25 cellular contexts compared by ENCODE assay signal in genomic region chr3:191275751-191276150, GRCh38. TPM values are rescaled to one million over a fixed set of nuclear protein-coding genes. Genes with fewer than 3 reads are reported as not detected.
"Had no signal": no experiment of that assay in that cellular context is flagged by ENCODE, and none has a peak within 500 bp of the region (broad histone marks: within the 10 kb centered on the region; RNA-seq: fewer than 3 reads in every experiment).

No MANE protein-coding gene starts in this region.

- H3K9me3 Mint-ChIP-seq: activated naive CD4-positive, alpha-beta T cell treated with anti-CD3 and anti-CD28 coated beads for 36 hours had no signal

- H3K36me3 Mint-ChIP-seq: activated CD4-positive, alpha-beta memory T cell treated with anti-CD3 and anti-CD28 coated beads for 36 hours; activated naive CD8-positive, alpha-beta T cell had no signal

- H3K4me1 Mint-ChIP-seq: activated CD4-positive, alpha-beta T cell treated with anti-CD3 and anti-CD28 coated beads, Interleukin-2, amount 10 ng/mL, durations not matched to agents 7 days and 5 days; activated T-helper 17 cell treated with anti-CD3 and anti-CD28 coated beads, Interleukin-2, amount 50 U/mL, for 72 hours; WTC11 had no signal

- H3K4me3 Mint-ChIP-seq: activated CD4-positive, alpha-beta memory T cell treated with anti-CD3 and anti-CD28 coated beads for 36 hours; activated CD4-positive, alpha-beta T cell treated with anti-CD3 and anti-CD28 coated beads, Interleukin-2, amount 10 ng/mL, durations not matched to agents 7 days and 5 days; activated naive CD4-positive, alpha-beta T cell treated with anti-CD3 and anti-CD28 coated beads for 36 hours; activated naive CD8-positive, alpha-beta T cell; activated T-helper 17 cell treated with anti-CD3 and anti-CD28 coated beads, Interleukin-2, amount 50 U/mL, for 72 hours; T-helper 1 cell treated with Interleukin-12 subunit alpha and Interleukin-12 subunit beta and Interleukin-4 antibody, amounts not matched to agents 30 μg/mL and 1 μg/mL, for 36 hours; WTC11 had no signal

- DNase-seq: activated CD4-positive, alpha-beta memory T cell treated with anti-CD3 and anti-CD28 coated beads for 36 hours; activated CD4-positive, alpha-beta T cell treated with anti-CD3 and anti-CD28 coated beads for 1 hour; activated CD4-positive, alpha-beta T cell treated with anti-CD3 and anti-CD28 coated beads, Interleukin-2, amount 10 ng/mL, durations not matched to agents 7 days and 5 days; activated gamma-delta T cell; activated naive CD4-positive, alpha-beta T cell treated with anti-CD3 and anti-CD28 coated beads for 36 hours; activated T-cell treated with anti-CD3 and anti-CD28 coated beads for 4 hours; activated T-cell treated with anti-CD3 and anti-CD28 coated beads, Interleukin-2, amount 50 U/mL, for 48 hours; adrenal gland; anterior cingulate cortex; cerebellar nuclear complex; NCI-H1048; NCI-H2029; NCI-H2107; NCI-H2171 treated with DMSO at 0.1 percent for 48 hours; NCI-H226; NCI-H526; SHP77 treated with DMSO at 0.1 percent for 48 hours; T-helper 9 cell had no signal

- H3K27ac Mint-ChIP-seq: activated CD4-positive, alpha-beta memory T cell treated with anti-CD3 and anti-CD28 coated beads for 36 hours; activated CD4-positive, alpha-beta T cell treated with anti-CD3 and anti-CD28 coated beads, Interleukin-2, amount 10 ng/mL, durations not matched to agents 7 days and 5 days; activated naive CD4-positive, alpha-beta T cell treated with anti-CD3 and anti-CD28 coated beads for 36 hours; activated naive CD8-positive, alpha-beta T cell; activated T-helper 17 cell treated with anti-CD3 and anti-CD28 coated beads, Interleukin-2, amount 50 U/mL, for 72 hours; T-helper 1 cell treated with Interleukin-12 subunit alpha and Interleukin-12 subunit beta and Interleukin-4 antibody, amounts not matched to agents 30 μg/mL and 1 μg/mL, for 36 hours; WTC11 had no signal

- H3K27me3 Mint-ChIP-seq: activated CD4-positive, alpha-beta memory T cell treated with anti-CD3 and anti-CD28 coated beads for 36 hours; activated naive CD8-positive, alpha-beta T cell; activated T-helper 17 cell treated with anti-CD3 and anti-CD28 coated beads, Interleukin-2, amount 50 U/mL, for 72 hours had no signal

- ATAC-seq: activated T-helper 17 cell treated with anti-CD3 and anti-CD28 coated beads, Interleukin-2, amount 50 U/mL, for 72 hours; WTC11 had no signal

- FAIRE-seq: colon had no signal

RNA-seq across cellular contexts. Expression of gene UTS2B, which starts 54.6 kb away (rescaled TPM):
- total RNA-seq: activated CD4-positive, alpha-beta memory T cell treated with anti-CD3 and anti-CD28 coated beads for 36 hours; activated CD8-positive, alpha-beta memory T cell treated with anti-CD3 and anti-CD28 coated beads for 36 hours; activated naive CD4-positive, alpha-beta T cell treated with anti-CD3 and anti-CD28 coated beads for 36 hours; activated T-helper 17 cell treated with anti-CD3 and anti-CD28 coated beads, Interleukin-2, amount 50 U/mL, for 72 hours; cardiac septum; WTC11 had no signal
